ENCODE assay signal across 20 cellular contexts in genomic region chr1:84940481-84940880, GRCh38. TPM values are rescaled to one million over a fixed set of nuclear protein-coding genes. Genes with fewer than 3 reads are reported as not detected.
"Had no signal": no experiment of that assay in that cellular context is flagged by ENCODE, and none has a peak within 500 bp of the region (broad histone marks: within the 10 kb centered on the region; RNA-seq: fewer than 3 reads in every experiment).

No MANE protein-coding gene starts in this region.

- DNase-seq: activated CD4-positive, alpha-beta memory T cell treated with anti-CD3 and anti-CD28 coated beads for 36 hours; activated CD4-positive, alpha-beta T cell treated with anti-CD3 and anti-CD28 coated beads for 36 hours; activated CD8-positive, alpha-beta memory T cell treated with anti-CD3 and anti-CD28 coated beads, Interleukin-2, amount 10 ng/mL, durations not matched to agents 7 days and 5 days; activated naive CD8-positive, alpha-beta T cell treated with anti-CD3 and anti-CD28 coated beads for 36 hours; amniotic stem cell; brain microvascular endothelial cell; effector CD4-positive, alpha-beta T cell; esophagus squamous epithelium; immature natural killer cell; mesendoderm; naive thymus-derived CD4-positive, alpha-beta T cell; stimulated activated CD4-positive, alpha-beta T cell treated with anti-CD3 and anti-CD28 coated beads, Interleukin-4, amount 100 ng/mL, for 24 hours; upper lobe of left lung had no signal

- H2AFZ ChIP-seq: neural progenitor cell had no signal

- H3K4me3 ChIP-seq: coronary artery, esophagus squamous epithelium, neural progenitor cell, thoracic aorta, upper lobe of left lung had no signal

- H3K36me3 ChIP-seq: brain microvascular endothelial cell, esophagus squamous epithelium, neural progenitor cell, thoracic aorta, upper lobe of left lung had no signal

- H3K9me3 ChIP-seq: esophagus squamous epithelium, thoracic aorta, upper lobe of left lung had no signal

- H3K9ac ChIP-seq: neural progenitor cell had no signal

- H3K27ac ChIP-seq: brain microvascular endothelial cell, coronary artery, esophagus squamous epithelium, neural progenitor cell, thoracic aorta, upper lobe of left lung had no signal

- H3K4me2 ChIP-seq: neural progenitor cell had no signal

- ATAC-seq: activated CD4-positive, alpha-beta T cell treated with anti-CD3 and anti-CD28 coated beads for 36 hours; activated CD8-positive, alpha-beta memory T cell treated with anti-CD3 and anti-CD28 coated beads, Interleukin-2, amount 10 ng/mL, durations not matched to agents 7 days and 5 days; naive thymus-derived CD4-positive, alpha-beta T cell; sciatic nerve; stimulated activated memory B cell treated with anti-CD40 and anti-IgM and Interleukin-4, amounts not matched to agents 10 μg/mL and 1 μg/mL and 100 μg/mL, for 72 hours had no signal

- H3K27me3 ChIP-seq: esophagus squamous epithelium, neural progenitor cell, upper lobe of left lung had no signal

RNA-seq across cellular contexts. Expression of gene LPAR3, which starts 47.5 kb away (rescaled TPM):
- total RNA-seq: osteocyte had no signal
- polyA plus RNA-seq: liver had no signal

RNA-seq across cellular contexts. Expression of gene MCOLN2, which starts 56.4 kb away (rescaled TPM):
- total RNA-seq: osteocyte had no signal
